Comparison of ENCODE assay signal across 17 cellular contexts in the genomic region with DNA sequence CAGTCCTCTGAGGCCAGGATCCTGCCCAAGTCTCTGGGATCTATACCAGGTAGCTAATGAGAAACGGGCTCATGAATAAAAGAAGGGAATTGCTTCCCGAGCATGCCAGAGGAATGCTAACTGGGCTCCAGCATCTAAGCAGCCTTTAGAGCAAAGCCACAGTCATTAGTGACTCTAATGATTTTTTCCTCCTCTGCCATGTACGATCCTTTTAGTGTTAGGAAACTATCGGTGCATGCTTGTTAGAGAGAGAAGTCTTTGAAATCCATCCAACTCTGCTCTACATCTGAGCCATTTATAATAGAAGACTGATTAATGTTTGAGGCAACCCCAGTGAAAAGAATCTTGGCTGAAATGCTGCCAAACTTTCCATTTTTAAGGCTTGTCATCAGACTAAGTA.
"Had no signal": no experiment of that assay in that cellular context is flagged by ENCODE, and none has a peak within 500 bp of the region (broad histone marks: within the 10 kb centered on the region; RNA-seq: fewer than 3 reads in every experiment).

No MANE protein-coding gene starts in this region.

- H3K4me3 Mint-ChIP-seq: activated CD4-positive, alpha-beta T cell treated with anti-CD3 and anti-CD28 coated beads for 36 hours; activated CD8-positive, alpha-beta memory T cell treated with anti-CD3 and anti-CD28 coated beads, Interleukin-2, amount 10 ng/mL, durations not matched to agents 7 days and 5 days; activated CD8-positive, alpha-beta T cell treated with anti-CD3 and anti-CD28 coated beads, Interleukin-2, amount 10 ng/mL, durations not matched to agents 7 days and 5 days; activated naive CD8-positive, alpha-beta T cell; naive B cell; T-cell had no signal

- H3K4me1 Mint-ChIP-seq: activated CD4-positive, alpha-beta T cell treated with anti-CD3 and anti-CD28 coated beads for 36 hours; activated CD8-positive, alpha-beta memory T cell treated with anti-CD3 and anti-CD28 coated beads, Interleukin-2, amount 10 ng/mL, durations not matched to agents 7 days and 5 days; naive B cell; T-cell had no signal

- H3K36me3 Mint-ChIP-seq: activated CD8-positive, alpha-beta memory T cell treated with anti-CD3 and anti-CD28 coated beads, Interleukin-2, amount 10 ng/mL, durations not matched to agents 7 days and 5 days; activated naive CD8-positive, alpha-beta T cell; naive B cell; T-cell had no signal

- H3K27ac Mint-ChIP-seq: activated CD4-positive, alpha-beta T cell treated with anti-CD3 and anti-CD28 coated beads for 36 hours; activated CD8-positive, alpha-beta memory T cell treated with anti-CD3 and anti-CD28 coated beads, Interleukin-2, amount 10 ng/mL, durations not matched to agents 7 days and 5 days; activated CD8-positive, alpha-beta T cell treated with anti-CD3 and anti-CD28 coated beads, Interleukin-2, amount 10 ng/mL, durations not matched to agents 7 days and 5 days; activated naive CD8-positive, alpha-beta T cell; naive B cell; T-cell had no signal

- H3K9me3 Mint-ChIP-seq: T-cell had no signal

- DNase-seq: activated CD4-positive, alpha-beta T cell treated with anti-CD3 and anti-CD28 coated beads for 36 hours; activated CD4-positive, CD25-positive, alpha-beta regulatory T cell; activated CD8-positive, alpha-beta memory T cell treated with anti-CD3 and anti-CD28 coated beads, Interleukin-2, amount 10 ng/mL, durations not matched to agents 7 days and 5 days; activated CD8-positive, alpha-beta T cell treated with anti-CD3 and anti-CD28 coated beads, Interleukin-2, amount 10 ng/mL, durations not matched to agents 7 days and 5 days; activated naive CD4-positive, alpha-beta T cell; activated T-cell treated with anti-CD3 and anti-CD28 coated beads, Interleukin-2, amount 50 U/mL, for 48 hours; central memory CD4-positive, alpha-beta T cell; foreskin melanocyte; glutamatergic neuron; left cardiac atrium; left ventricle myocardium superior; naive B cell; pancreas; spleen; stimulated activated naive CD4-positive, alpha-beta T cell; T-cell had no signal

- H3K27me3 Mint-ChIP-seq: activated CD8-positive, alpha-beta memory T cell treated with anti-CD3 and anti-CD28 coated beads, Interleukin-2, amount 10 ng/mL, durations not matched to agents 7 days and 5 days had no signal
